In genomic region chr1:110183642-110184167, GRCh38 we compare ENCODE assay signal across 31 cellular contexts. TPM values are rescaled to one million over a fixed set of nuclear protein-coding genes. Genes with fewer than 3 reads are reported as not detected.
"Had no signal": no experiment of that assay in that cellular context is flagged by ENCODE, and none has a peak within 500 bp of the region (broad histone marks: within the 10 kb centered on the region; RNA-seq: fewer than 3 reads in every experiment).

No MANE protein-coding gene starts in this region.

- H3K27ac ChIP-seq: brain microvascular endothelial cell, esophagus muscularis mucosa, foreskin keratinocyte, gastrocnemius medialis had no signal

- ATAC-seq: activated CD4-positive, alpha-beta T cell treated with anti-CD3 and anti-CD28 coated beads for 36 hours; activated naive CD4-positive, alpha-beta T cell treated with anti-CD3 and anti-CD28 coated beads, Interleukin-2, amount 50 U/mL, for 72 hours; activated T-cell treated with anti-CD3 and anti-CD28 coated beads, Interleukin-2, amount 50 U/mL, for 72 hours; effector memory CD8-positive, alpha-beta T cell; foreskin keratinocyte; gastrocnemius medialis had no signal

- H3K36me3 ChIP-seq: brain microvascular endothelial cell, esophagus muscularis mucosa, gastrocnemius medialis had no signal

- H3K9me3 ChIP-seq: gastrocnemius medialis had no signal

- H3K27me3 ChIP-seq: brain microvascular endothelial cell, esophagus muscularis mucosa, gastrocnemius medialis had no signal

- H3K4me3 Mint-ChIP-seq: activated CD4-positive, alpha-beta memory T cell treated with anti-CD3 and anti-CD28 coated beads, Interleukin-2, amount 10 ng/mL, durations not matched to agents 7 days and 5 days; activated CD4-positive, alpha-beta T cell treated with anti-CD3 and anti-CD28 coated beads for 36 hours; activated CD4-positive, alpha-beta T cell treated with anti-CD3 and anti-CD28 coated beads, Interleukin-2, amount 10 ng/mL, durations not matched to agents 24 days and 14 days; activated naive CD4-positive, alpha-beta T cell treated with anti-CD3 and anti-CD28 coated beads, Interleukin-2, amount 10 ng/mL, durations not matched to agents 7 days and 5 days; activated naive CD8-positive, alpha-beta T cell treated with anti-CD3 and anti-CD28 coated beads, Interleukin-2, amount 10 ng/mL, durations not matched to agents 7 days and 5 days; activated T-cell treated with anti-CD3 and anti-CD28 coated beads, Interleukin-2, amount 50 U/mL, for 24 hours; activated T-cell treated with anti-CD3 and anti-CD28 coated beads, Interleukin-2, amount 50 U/mL, for 72 hours; central memory CD8-positive, alpha-beta T cell; effector memory CD8-positive, alpha-beta T cell had no signal

- H3K4me3 ChIP-seq: esophagus muscularis mucosa, gastrocnemius medialis had no signal

- DNase-seq: activated CD4-positive, alpha-beta memory T cell treated with anti-CD3 and anti-CD28 coated beads, Interleukin-2, amount 10 ng/mL, durations not matched to agents 7 days and 5 days; activated CD4-positive, alpha-beta T cell treated with anti-CD3 and anti-CD28 coated beads for 36 hours; activated CD4-positive, alpha-beta T cell treated with anti-CD3 and anti-CD28 coated beads, Interleukin-2, amount 10 ng/mL, durations not matched to agents 24 days and 14 days; activated CD4-positive, CD25-positive, alpha-beta regulatory T cell; activated CD4-positive, CD25-positive, alpha-beta regulatory T cell treated with anti-CD3 and anti-CD28 coated beads, Interleukin-2, amount 50 U/mL, for 72 hours; activated CD8-positive, alpha-beta memory T cell treated with anti-CD3 and anti-CD28 coated beads, Interleukin-2, amount 50 U/mL, for 48 hours; activated gamma-delta T cell; activated naive CD4-positive, alpha-beta T cell; activated naive CD4-positive, alpha-beta T cell treated with anti-CD3 and anti-CD28 coated beads, Interleukin-2, amount 10 ng/mL, durations not matched to agents 7 days and 5 days; activated naive CD8-positive, alpha-beta T cell treated with anti-CD3 and anti-CD28 coated beads, Interleukin-2, amount 10 ng/mL, durations not matched to agents 7 days and 5 days; activated T-cell treated with anti-CD3 and anti-CD28 coated beads for 4 hours; activated T-cell treated with anti-CD3 and anti-CD28 coated beads, Interleukin-2, amount 50 U/mL, for 24 hours; activated T-cell treated with anti-CD3 and anti-CD28 coated beads, Interleukin-2, amount 50 U/mL, for 72 hours; anterior cingulate cortex; brain microvascular endothelial cell; cortex of kidney; dermis blood vessel endothelial cell; effector CD4-positive, alpha-beta T cell; effector memory CD8-positive, alpha-beta T cell; foreskin keratinocyte; gastrocnemius medialis; glutamatergic neuron; SW 1271; T-helper 2 cell had no signal

- H3K27ac Mint-ChIP-seq: activated CD4-positive, alpha-beta memory T cell treated with anti-CD3 and anti-CD28 coated beads, Interleukin-2, amount 10 ng/mL, durations not matched to agents 7 days and 5 days; activated CD4-positive, alpha-beta T cell treated with anti-CD3 and anti-CD28 coated beads for 36 hours; activated CD4-positive, alpha-beta T cell treated with anti-CD3 and anti-CD28 coated beads, Interleukin-2, amount 10 ng/mL, durations not matched to agents 24 days and 14 days; activated naive CD4-positive, alpha-beta T cell treated with anti-CD3 and anti-CD28 coated beads, Interleukin-2, amount 10 ng/mL, durations not matched to agents 7 days and 5 days; activated naive CD4-positive, alpha-beta T cell treated with anti-CD3 and anti-CD28 coated beads, Interleukin-2, amount 50 U/mL, for 72 hours; activated naive CD8-positive, alpha-beta T cell treated with anti-CD3 and anti-CD28 coated beads, Interleukin-2, amount 10 ng/mL, durations not matched to agents 7 days and 5 days; activated T-cell treated with anti-CD3 and anti-CD28 coated beads, Interleukin-2, amount 50 U/mL, for 24 hours; activated T-cell treated with anti-CD3 and anti-CD28 coated beads, Interleukin-2, amount 50 U/mL, for 72 hours; effector memory CD8-positive, alpha-beta T cell had no signal

- H3K9me3 Mint-ChIP-seq: activated CD4-positive, alpha-beta memory T cell treated with anti-CD3 and anti-CD28 coated beads, Interleukin-2, amount 10 ng/mL, durations not matched to agents 7 days and 5 days; activated CD4-positive, alpha-beta T cell treated with anti-CD3 and anti-CD28 coated beads, Interleukin-2, amount 10 ng/mL, durations not matched to agents 24 days and 14 days; activated naive CD4-positive, alpha-beta T cell treated with anti-CD3 and anti-CD28 coated beads, Interleukin-2, amount 10 ng/mL, durations not matched to agents 7 days and 5 days; activated naive CD4-positive, alpha-beta T cell treated with anti-CD3 and anti-CD28 coated beads, Interleukin-2, amount 50 U/mL, for 72 hours; activated naive CD8-positive, alpha-beta T cell treated with anti-CD3 and anti-CD28 coated beads, Interleukin-2, amount 10 ng/mL, durations not matched to agents 7 days and 5 days; activated T-cell treated with anti-CD3 and anti-CD28 coated beads, Interleukin-2, amount 50 U/mL, for 24 hours; activated T-cell treated with anti-CD3 and anti-CD28 coated beads, Interleukin-2, amount 50 U/mL, for 72 hours; central memory CD8-positive, alpha-beta T cell; effector memory CD8-positive, alpha-beta T cell had no signal

- H3K4me1 ChIP-seq: foreskin keratinocyte had no signal

- FAIRE-seq: astrocyte, bronchial epithelial cell, colon had no signal

- H3K4me1 Mint-ChIP-seq: activated CD4-positive, alpha-beta memory T cell treated with anti-CD3 and anti-CD28 coated beads, Interleukin-2, amount 10 ng/mL, durations not matched to agents 7 days and 5 days; activated CD4-positive, alpha-beta T cell treated with anti-CD3 and anti-CD28 coated beads for 36 hours; activated CD4-positive, alpha-beta T cell treated with anti-CD3 and anti-CD28 coated beads, Interleukin-2, amount 10 ng/mL, durations not matched to agents 24 days and 14 days; activated naive CD4-positive, alpha-beta T cell treated with anti-CD3 and anti-CD28 coated beads, Interleukin-2, amount 10 ng/mL, durations not matched to agents 7 days and 5 days; activated naive CD8-positive, alpha-beta T cell treated with anti-CD3 and anti-CD28 coated beads, Interleukin-2, amount 10 ng/mL, durations not matched to agents 7 days and 5 days; central memory CD8-positive, alpha-beta T cell had no signal

RNA-seq across cellular contexts. Expression of gene SLC6A17, which starts 33.4 kb away (rescaled TPM):
- total RNA-seq: activated CD4-positive, alpha-beta memory T cell treated with anti-CD3 and anti-CD28 coated beads, Interleukin-2, amount 10 ng/mL, durations not matched to agents 7 days and 5 days; activated naive CD8-positive, alpha-beta T cell treated with anti-CD3 and anti-CD28 coated beads, Interleukin-2, amount 10 ng/mL, durations not matched to agents 7 days and 5 days; T-helper 1 cell treated with Interleukin-12 subunit alpha and Interleukin-12 subunit beta and Interleukin-4 antibody, amounts not matched to agents 30 ng/mL and 1 ng/mL, for 36 hours had no signal
